14 cellular contexts compared by ENCODE assay signal in genomic region chr1:46806196-46807020, GRCh38. TPM values are rescaled to one million over a fixed set of nuclear protein-coding genes. Genes with fewer than 3 reads are reported as not detected.
A peak's percentile ranks its signal among the peaks of the same experiment; 100 is the strongest.
DNase-seq lines count a peak whose midpoint lies in the region; ATAC-seq and TF ChIP-seq lines count a peak whose summit lies in the region.
"Had no signal": no experiment of that assay in that cellular context is flagged by ENCODE, and none has a peak within 500 bp of the region (broad histone marks: within the 10 kb centered on the region; RNA-seq: fewer than 3 reads in every experiment).

No MANE protein-coding gene starts in this region.

- H3K27ac Mint-ChIP-seq in natural killer cell, result no peak overlapping the region
- H3K27ac Mint-ChIP-seq in naive thymus-derived CD8-positive, alpha-beta T cell, result no peak overlapping the region
- H3K27ac Mint-ChIP-seq: effector memory CD8-positive, alpha-beta T cell had no signal

- TF ChIP-seq POLR2A in adrenal gland (IDR thresholded peaks at IDR 0.05), result no peak
- TF ChIP-seq POLR2A in heart left ventricle (IDR thresholded peaks at IDR 0.05), result peak in 1 of 2 donors; percentile 78

- no peak overlapping the region for H4K91ac ChIP-seq in trophoblast cell (ENCODE audit: low read depth, low read length)

- no peak overlapping the region for H2BK12ac ChIP-seq in trophoblast cell (ENCODE audit: low read length)

- TF ChIP-seq CTCF in AG10803 (conservative IDR thresholded peaks at IDR 0.05; ENCODE audit: low read length), result no peak
- no peak for TF ChIP-seq CTCF in adrenal gland (IDR thresholded peaks at IDR 0.05)
- TF ChIP-seq CTCF in heart left ventricle (IDR thresholded peaks at IDR 0.05), result no peak
- no peak for TF ChIP-seq CTCF in natural killer cell (IDR thresholded peaks at IDR 0.05)

- intact Hi-C loops in adrenal gland (cut with DNase I) (no loop called here), heart left ventricle (cut with DNase I) (no loop called here), natural killer cell (cut with micrococcal nuclease) (no loop called here)

- H2BK5ac ChIP-seq in trophoblast cell (ENCODE audit: low read depth, low read length, poor library complexity), result no peak overlapping the region

- H3K14ac ChIP-seq in trophoblast cell (ENCODE audit: low read length), result no peak overlapping the region

- ATAC-seq in heart left ventricle (peak; percentile 85 to 95 (median 92)), natural killer cell (no peak), GM18502 (IDR thresholded peaks at IDR 0.05; ENCODE audit: poor library complexity, unreplicated experiment) (no peak)
- ATAC-seq in naive thymus-derived CD8-positive, alpha-beta T cell, result no peak
- ATAC-seq: effector memory CD8-positive, alpha-beta T cell had no signal

- H3K36me3 ChIP-seq in adrenal gland (replicated peaks in 1 of 2) (no peaks in the 10 kb centered on the region), heart left ventricle (peaks cover 0 to under 1% (median 0%) of the 10 kb centered on the region in 9 donors), trophoblast cell (ENCODE audit: control insufficient read depth in 1 of 2, insufficient read depth in 2 of 2, low read length in 2 of 2) (no peaks in the 10 kb centered on the region)

- no peak overlapping the region for H4K12ac ChIP-seq in trophoblast cell (ENCODE audit: low read depth, low read length)

- no peak overlapping the region for H3K4me2 ChIP-seq in trophoblast cell (ENCODE audit: low read length)

- H3K9me3 ChIP-seq in adrenal gland (replicated peaks in 1 of 3), result no peaks in the 10 kb centered on the region
- peaks cover 0 to 7% (median 0%) of the 10 kb centered on the region in 12 donors for H3K9me3 ChIP-seq in heart left ventricle
- no peaks in the 10 kb centered on the region for H3K9me3 ChIP-seq in trophoblast cell (ENCODE audit: insufficient read depth, low read depth, low read length)

- H3K18ac ChIP-seq in trophoblast cell (ENCODE audit: low read length), result no peak overlapping the region

- no peak overlapping the region for H2AK5ac ChIP-seq in trophoblast cell (ENCODE audit: low read length)

- H3K4ac ChIP-seq in trophoblast cell (ENCODE audit: low read depth, low read length), result no peak overlapping the region

- H3K4me1 ChIP-seq in adrenal gland (replicated peaks in 1 of 2) (peaks cover 0 to 4% of the 10 kb centered on the region in 2 donors), heart left ventricle (peaks cover 6 to 59% (median 38%) of the 10 kb centered on the region in 12 donors), trophoblast cell (ENCODE audit: control insufficient read depth in 1 of 2, insufficient read depth in 2 of 2, low read length in 2 of 2) (peaks cover 9 to 12% of the 10 kb centered on the region in 2 experiments)

- no peak overlapping the region for H3K23ac ChIP-seq in trophoblast cell (ENCODE audit: low read length)

- H4K8ac ChIP-seq in trophoblast cell (ENCODE audit: low read depth, low read length), result no peak overlapping the region

- no peaks in the 10 kb centered on the region for H3K79me2 ChIP-seq in trophoblast cell (ENCODE audit: control insufficient read depth, insufficient read depth, low read length, poor library complexity)

- no peak overlapping the region for H2BK120ac ChIP-seq in trophoblast cell (ENCODE audit: insufficient read depth, low read length, poor library complexity)

- no peak overlapping the region for H3K4me3 Mint-ChIP-seq in natural killer cell
- no peak overlapping the region for H3K4me3 Mint-ChIP-seq in naive thymus-derived CD8-positive, alpha-beta T cell
- H3K4me3 Mint-ChIP-seq: effector memory CD8-positive, alpha-beta T cell had no signal

- WGBS in adrenal gland, 4 donors, result 42 to 61% (median 43%) methylated on average over 9 to 13 of the region's 13 CpGs
- 27 to 44% (median 39%) methylated on average over 13 of the region's 13 CpGs for WGBS in heart left ventricle, 4 donors
- WGBS in trophoblast cell (ENCODE audit: extremely low coverage, insufficient coverage, insufficient read length), result no CpG with 5 or more reads among the region's 13 CpGs

- H3K27ac ChIP-seq in adrenal gland (peak overlapping the region in 4 of 5 donors; percentile 36 to 93 (median 66)), heart left ventricle (peak overlapping the region; percentile 22 to 95 (median 86)), trophoblast cell (ENCODE audit: low read depth, low read length) (peak overlapping the region; percentile 43)

- no peak overlapping the region for H2AFZ ChIP-seq in trophoblast cell (ENCODE audit: insufficient read depth, low read length, poor library complexity)

- H3K4me3 ChIP-seq in AG10803 (ENCODE audit: low read length), result no peak overlapping the region
- H3K4me3 ChIP-seq in adrenal gland, result peak overlapping the region in 1 of 4 donors; percentile 23
- peak overlapping the region in 5 of 12 donors; percentile 2 to 59 (median 32) for H3K4me3 ChIP-seq in heart left ventricle
- no peak overlapping the region for H3K4me3 ChIP-seq in trophoblast cell (ENCODE audit: low read depth, low read length)

- POLR2A ChIA-PET in naive thymus-derived CD8-positive, alpha-beta T cell (lab: Charles Lee), result no interaction called here

- peaks cover 0 to 2% of the 10 kb centered on the region in 2 donors for H3K9me3 Mint-ChIP-seq in natural killer cell
- peaks cover 0 to 14% (median 3%) of the 10 kb centered on the region in 9 donors for H3K9me3 Mint-ChIP-seq in naive thymus-derived CD8-positive, alpha-beta T cell

- H3K4me1 Mint-ChIP-seq in natural killer cell, result no peaks in the 10 kb centered on the region
- no peaks in the 10 kb centered on the region for H3K4me1 Mint-ChIP-seq in naive thymus-derived CD8-positive, alpha-beta T cell

- no peak overlapping the region for H3K9ac ChIP-seq in trophoblast cell (ENCODE audit: low read length)

- peaks cover 4 to 15% of the 10 kb centered on the region in 2 donors for H3K27me3 Mint-ChIP-seq in natural killer cell (ENCODE audit: low read depth in 2 of 2)
- H3K27me3 Mint-ChIP-seq in naive thymus-derived CD8-positive, alpha-beta T cell, result peaks cover 0 to 10% (median 9%) of the 10 kb centered on the region in 5 donors

- H3K36me3 Mint-ChIP-seq in natural killer cell, result no peaks in the 10 kb centered on the region
- peaks cover 0 to 9% (median 0%) of the 10 kb centered on the region in 3 donors for H3K36me3 Mint-ChIP-seq in naive thymus-derived CD8-positive, alpha-beta T cell

- H3K27me3 ChIP-seq in adrenal gland (no peaks in the 10 kb centered on the region), heart left ventricle (no peaks in the 10 kb centered on the region), trophoblast cell (ENCODE audit: insufficient read depth, low read length) (no peaks in the 10 kb centered on the region)

- H3K79me1 ChIP-seq in trophoblast cell (ENCODE audit: low read length), result no peaks in the 10 kb centered on the region

- DNase-seq in AG10803 (ENCODE audit: low read depth) (peak; percentile 12), adrenal gland (peak; percentile 35 to 88 (median 65)), heart left ventricle (peak; percentile 50 to 88 (median 78)), trophoblast cell (peak; percentile 3 to 28), NCI-H510A (lab: John Stamatoyannopoulos, UW) (no peak), natural killer cell (no peak)
- no peak for DNase-seq in naive thymus-derived CD8-positive, alpha-beta T cell
- DNase-seq: activated CD4-positive, CD25-positive, alpha-beta regulatory T cell; activated effector memory CD4-positive, alpha-beta T cell treated with anti-CD3 and anti-CD28 coated beads, Interleukin-2, amount 50 U/mL, for 16 hours; effector memory CD8-positive, alpha-beta T cell; NCI-H2171 treated with DMSO at 0.1 percent for 48 hours had no signal

RNA-seq across cellular contexts. Expression of gene CYP4B1, which starts 7.6 kb away (rescaled TPM):
- total RNA-seq in adrenal gland, result 10 to 100 TPM in 4 of 8 donors, 1 to 10 TPM in 3, under 1 TPM in 1; 0.52 to 15.1 (median 8.9) TPM
- 10 to 100 TPM in 1 of 3 donors, 1 to 10 TPM in 2; 3.4 to 12.7 (median 3.6) TPM for polyA plus RNA-seq in adrenal gland
- 100 to 1,000 TPM in 1 of 9 donors, 10 to 100 TPM in 3, 1 to 10 TPM in 4, not detected in 1; 1.5 to 103 (median 10.0) TPM for total RNA-seq in heart left ventricle
- polyA plus RNA-seq in heart left ventricle, result 10 to 100 TPM in 1 of 2 donors, 1 to 10 TPM in 1; 7.6 to 24.9 TPM
- polyA plus RNA-seq in trophoblast cell (2013), result 0.06 and 0.07 TPM in 2 replicates
- total RNA-seq in natural killer cell, result not detected
- not detected for total RNA-seq in naive thymus-derived CD8-positive, alpha-beta T cell
- polyA plus RNA-seq in naive thymus-derived CD8-positive, alpha-beta T cell, result not detected
- total RNA-seq: osteoblast, RPMI7951 had no signal

Comparison
In these comparisons a context has a peak if more than half of its experiments do, and no peak if none do; other contexts are left out.
1. DNase-seq: peak in AG10803 (single experiment), adrenal gland (7 of 7), heart left ventricle (5 of 5) and trophoblast cell (2 of 2); none in NCI-H510A (single experiment), natural killer cell (single experiment) and naive thymus-derived CD8-positive, alpha-beta T cell (0 of 10).
2. ATAC-seq: peak in heart left ventricle (4 of 4); none in natural killer cell (0 of 3), GM18502 (single experiment) and naive thymus-derived CD8-positive, alpha-beta T cell (0 of 2).
3. Peak in every context shown above with its lines, with median percentiles within 50 percentile points of each other: H3K27ac ChIP-seq.